16 cellular contexts compared by ENCODE assay signal in the genomic region with DNA sequence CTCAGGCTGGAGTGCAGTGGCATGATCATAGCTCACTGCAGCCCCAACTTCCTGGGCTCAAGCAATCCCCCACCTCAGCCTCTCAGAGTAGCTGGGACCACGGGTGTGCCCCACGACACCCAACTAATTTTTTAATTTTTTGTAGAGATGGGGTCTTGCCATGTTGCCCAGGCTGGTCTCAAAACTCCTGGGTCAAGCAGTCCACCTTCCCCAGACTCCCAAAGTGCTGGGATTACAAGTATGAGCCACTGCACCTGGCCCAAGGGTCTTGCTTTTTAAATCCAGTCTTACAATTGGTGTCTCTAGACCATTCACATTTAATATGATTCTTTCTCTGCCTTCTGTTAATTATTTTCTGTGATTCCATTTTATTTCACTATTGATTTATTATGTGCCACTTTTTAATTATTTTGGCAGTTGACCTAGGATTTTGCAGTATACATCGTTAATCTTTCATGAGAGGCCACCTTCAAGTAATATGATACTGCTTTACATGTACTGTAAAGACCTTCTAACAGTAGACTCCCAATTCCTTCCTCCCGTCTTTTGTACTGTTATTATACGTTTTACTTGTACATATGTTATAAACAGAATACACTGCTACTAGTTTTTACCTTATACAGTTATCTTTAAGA. TPM values are rescaled to one million over a fixed set of nuclear protein-coding genes. Genes with fewer than 3 reads are reported as not detected.
DNase-seq lines count a peak whose midpoint lies in the region; ATAC-seq and TF ChIP-seq lines count a peak whose summit lies in the region.
"Had no signal": no experiment of that assay in that cellular context is flagged by ENCODE, and none has a peak within 500 bp of the region (broad histone marks: within the 10 kb centered on the region; RNA-seq: fewer than 3 reads in every experiment).

No MANE protein-coding gene starts in this region.

- ATAC-seq in HG03378 (IDR thresholded peaks at IDR 0.05; ENCODE audit: unreplicated experiment), result no peak
- ATAC-seq: CD8-positive, alpha-beta T cell; HCT116 had no signal

- TF ChIP-seq CTCF in C4-2B (conservative IDR thresholded peaks at IDR 0.05) (no peak), endothelial cell (IDR thresholded peaks at IDR 0.05; ENCODE audit: unreplicated experiment) (no peak)

- peaks cover 25% of the 10 kb centered on the region for H3K36me3 Mint-ChIP-seq in endothelial cell (ENCODE audit: low read depth, unreplicated experiment)

- peak overlapping the region; percentile 91 for H3K27ac ChIP-seq in C4-2B
- H3K27ac ChIP-seq: GM23248 had no signal

- peak; percentile 1 for DNase-seq in NCI-H2171 treated with DMSO at 0.1 percent for 48 hours (lab: John Stamatoyannopoulos, UW)
- DNase-seq in NCI-H2171 (lab: John Stamatoyannopoulos, UW), result no peak
- DNase-seq in NCI-H69 (lab: John Stamatoyannopoulos, UW), result peak; percentile 42
- DNase-seq in endothelial cell (ENCODE audit: low spot score), result no peak
- DNase-seq in activated effector memory CD4-positive, alpha-beta T cell treated with anti-CD3 and anti-CD28 coated beads, Interleukin-2, amount 50 U/mL, for 16 hours, result no peak
- DNase-seq: BE2C; CD8-positive, alpha-beta T cell; COR-L47; DMS79 treated with DMSO at 0.1 percent for 48 hours; EL; GM23248 had no signal

- peak overlapping the region; percentile 33 for H3K27ac Mint-ChIP-seq in endothelial cell (ENCODE audit: unreplicated experiment)
- H3K27ac Mint-ChIP-seq: CD14-positive monocyte; CD8-positive, alpha-beta T cell had no signal

- peaks cover 37% of the 10 kb centered on the region for H3K4me1 Mint-ChIP-seq in endothelial cell (ENCODE audit: unreplicated experiment)
- H3K4me1 Mint-ChIP-seq: CD14-positive monocyte had no signal

- peak overlapping the region; percentile 43 for H3K4me3 Mint-ChIP-seq in endothelial cell (ENCODE audit: unreplicated experiment)
- H3K4me3 Mint-ChIP-seq: CD14-positive monocyte; CD8-positive, alpha-beta T cell had no signal

- H3K9me3 Mint-ChIP-seq in endothelial cell (ENCODE audit: unreplicated experiment), result no peaks in the 10 kb centered on the region
- H3K9me3 Mint-ChIP-seq: CD14-positive monocyte; CD8-positive, alpha-beta T cell had no signal

- H3K27me3 Mint-ChIP-seq in endothelial cell (ENCODE audit: unreplicated experiment), result no peaks in the 10 kb centered on the region

RNA-seq across cellular contexts. Expression of a gene that starts 18.7 kb away (rescaled TPM):
- not detected for total RNA-seq in endothelial cell (ENCODE audit: unreplicated experiment)
- total RNA-seq: GM23248, HT1080 had no signal

RNA-seq across cellular contexts. Expression of a gene that starts 37.5 kb away (rescaled TPM):
- 29.2 TPM for total RNA-seq in endothelial cell (ENCODE audit: unreplicated experiment)

Comparison
In these comparisons a context has a peak if more than half of its experiments do, and no peak if none do; other contexts are left out.
1. DNase-seq: peak in NCI-H2171 treated with DMSO at 0.1 percent for 48 hours (single experiment) and NCI-H69 (single experiment); none in NCI-H2171 (single experiment), endothelial cell (single experiment) and activated effector memory CD4-positive, alpha-beta T cell treated with anti-CD3 and anti-CD28 coated beads, Interleukin-2, amount 50 U/mL, for 16 hours (single experiment).